Comparison of ENCODE assay signal across 12 cellular contexts in genomic region chr20:48467622-48468021, GRCh38.
DNase-seq lines count a peak whose midpoint lies in the region; ATAC-seq and TF ChIP-seq lines count a peak whose summit lies in the region.
"Had no signal": no experiment of that assay in that cellular context is flagged by ENCODE, and none has a peak within 500 bp of the region (broad histone marks: within the 10 kb centered on the region; RNA-seq: fewer than 3 reads in every experiment).

No MANE protein-coding gene starts in this region.

- H3K9me2 ChIP-seq in MM.1S (replicated peaks; ENCODE audit: insufficient read depth, low read length) = no peaks in the 10 kb centered on the region

- POLR2A ChIA-PET in activated CD4-positive, alpha-beta T cell treated with anti-CD3 and anti-CD28 coated beads, Interleukin-2, amount 10 ng/mL, durations not matched to agents 7 days and 5 days (lab: Charles Lee) = no interaction called here
- POLR2A ChIA-PET in activated CD4-positive, alpha-beta memory T cell treated with anti-CD3 and anti-CD28 coated beads, Interleukin-2, amount 10 ng/mL, durations not matched to agents 7 days and 5 days (lab: Charles Lee) = no interaction called here

- H4K20me1 ChIP-seq in MM.1S (ENCODE audit: insufficient read depth, low read length) = no peaks in the 10 kb centered on the region

- H2AFZ ChIP-seq in MM.1S (ENCODE audit: low read length) = no peak overlapping the region

- H3K27me3 ChIP-seq in MM.1S (replicated peaks; ENCODE audit: insufficient read depth, low read length) = peaks cover 5% of the 10 kb centered on the region; the same call in 1 of the 2 replicates

- no peak overlapping the region for H3K27ac Mint-ChIP-seq in activated CD4-positive, alpha-beta T cell treated with anti-CD3 and anti-CD28 coated beads, Interleukin-2, amount 10 ng/mL, durations not matched to agents 7 days and 5 days
- H3K27ac Mint-ChIP-seq in activated CD4-positive, alpha-beta memory T cell treated with anti-CD3 and anti-CD28 coated beads, Interleukin-2, amount 10 ng/mL, durations not matched to agents 7 days and 5 days = no peak overlapping the region
- H3K27ac Mint-ChIP-seq: progenitor cell of endocrine pancreas had no signal

- no peaks in the 10 kb centered on the region for H3K36me3 Mint-ChIP-seq in activated CD4-positive, alpha-beta T cell treated with anti-CD3 and anti-CD28 coated beads, Interleukin-2, amount 10 ng/mL, durations not matched to agents 7 days and 5 days (ENCODE audit: low read depth)
- no peaks in the 10 kb centered on the region for H3K36me3 Mint-ChIP-seq in activated CD4-positive, alpha-beta memory T cell treated with anti-CD3 and anti-CD28 coated beads, Interleukin-2, amount 10 ng/mL, durations not matched to agents 7 days and 5 days (ENCODE audit: low read depth)

- no peak for TF ChIP-seq POLR2A in GM18505 (IDR thresholded peaks at IDR 0.05; ENCODE audit: borderline replicate concordance, extremely low read depth, insufficient read depth, insufficient read length)

- intact Hi-C loops in sciatic nerve (cut with DNase I) = no loop called here

- no peak for TF ChIP-seq CTCF in MM.1S (IDR thresholded peaks at IDR 0.05; ENCODE audit: low read length)

- no peak overlapping the region for H3K4me3 Mint-ChIP-seq in activated CD4-positive, alpha-beta T cell treated with anti-CD3 and anti-CD28 coated beads, Interleukin-2, amount 10 ng/mL, durations not matched to agents 7 days and 5 days
- no peak overlapping the region for H3K4me3 Mint-ChIP-seq in activated CD4-positive, alpha-beta memory T cell treated with anti-CD3 and anti-CD28 coated beads, Interleukin-2, amount 10 ng/mL, durations not matched to agents 7 days and 5 days

- no peak overlapping the region for H3K27ac ChIP-seq in MM.1S (ENCODE audit: low read length)
- H3K27ac ChIP-seq: breast epithelium had no signal

- H3K4me1 ChIP-seq in MM.1S (ENCODE audit: low read length) = no peaks in the 10 kb centered on the region
- H3K4me1 ChIP-seq: breast epithelium had no signal

- H3K4me1 Mint-ChIP-seq in activated CD4-positive, alpha-beta T cell treated with anti-CD3 and anti-CD28 coated beads, Interleukin-2, amount 10 ng/mL, durations not matched to agents 7 days and 5 days = peaks cover 4% of the 10 kb centered on the region
- H3K4me1 Mint-ChIP-seq in activated CD4-positive, alpha-beta memory T cell treated with anti-CD3 and anti-CD28 coated beads, Interleukin-2, amount 10 ng/mL, durations not matched to agents 7 days and 5 days = peaks cover 4% of the 10 kb centered on the region

- no peaks in the 10 kb centered on the region for H3K9me3 Mint-ChIP-seq in activated CD4-positive, alpha-beta T cell treated with anti-CD3 and anti-CD28 coated beads, Interleukin-2, amount 10 ng/mL, durations not matched to agents 7 days and 5 days
- H3K9me3 Mint-ChIP-seq in activated CD4-positive, alpha-beta memory T cell treated with anti-CD3 and anti-CD28 coated beads, Interleukin-2, amount 10 ng/mL, durations not matched to agents 7 days and 5 days = no peaks in the 10 kb centered on the region

- no peaks in the 10 kb centered on the region for H3K36me3 ChIP-seq in MM.1S (replicated peaks; ENCODE audit: insufficient read depth, low read length)
- H3K36me3 ChIP-seq: breast epithelium had no signal

- no peak overlapping the region for H3K9ac ChIP-seq in MM.1S (ENCODE audit: low read length)

- H3K9me3 ChIP-seq in MM.1S (replicated peaks; ENCODE audit: insufficient read depth, low read length) = no peaks in the 10 kb centered on the region
- H3K9me3 ChIP-seq: breast epithelium had no signal

- no peak overlapping the region for H3K4me3 ChIP-seq in MM.1S (ENCODE audit: low read length)
- H3K4me3 ChIP-seq: breast epithelium had no signal

- H3K27me3 Mint-ChIP-seq in activated CD4-positive, alpha-beta T cell treated with anti-CD3 and anti-CD28 coated beads, Interleukin-2, amount 10 ng/mL, durations not matched to agents 7 days and 5 days = no peaks in the 10 kb centered on the region
- H3K27me3 Mint-ChIP-seq in activated CD4-positive, alpha-beta memory T cell treated with anti-CD3 and anti-CD28 coated beads, Interleukin-2, amount 10 ng/mL, durations not matched to agents 7 days and 5 days = peaks cover 4% of the 10 kb centered on the region

- H3K79me2 ChIP-seq in MM.1S (ENCODE audit: low read length) = no peaks in the 10 kb centered on the region

- peak; percentile 42 for ATAC-seq in sciatic nerve
- no peak for ATAC-seq in GM19328 (IDR thresholded peaks at IDR 0.05; ENCODE audit: unreplicated experiment)
- no peak for ATAC-seq in GM18505 (IDR thresholded peaks at IDR 0.05; ENCODE audit: unreplicated experiment)
- ATAC-seq: left colon, Panc1 had no signal

- CTCF ChIA-PET in activated CD4-positive, alpha-beta T cell treated with anti-CD3 and anti-CD28 coated beads, Interleukin-2, amount 10 ng/mL, durations not matched to agents 7 days and 5 days (lab: Charles Lee) = no interaction called here
- CTCF ChIA-PET in activated CD4-positive, alpha-beta memory T cell treated with anti-CD3 and anti-CD28 coated beads, Interleukin-2, amount 10 ng/mL, durations not matched to agents 7 days and 5 days (lab: Charles Lee) = no interaction called here

- no peaks in the 10 kb centered on the region for H3F3A ChIP-seq in MM.1S (ENCODE audit: insufficient read depth, low read length)

- DNase-seq in activated CD4-positive, alpha-beta T cell treated with anti-CD3 and anti-CD28 coated beads, Interleukin-2, amount 10 ng/mL, durations not matched to agents 7 days and 5 days = peak; percentile 19
- DNase-seq in activated CD4-positive, alpha-beta T cell treated with anti-CD3 and anti-CD28 coated beads for 4 hours = no peak
- DNase-seq in MM.1S (peak; percentile 25), sciatic nerve (ENCODE audit: low spot score) (no peak), NCI-H2171 (lab: John Stamatoyannopoulos, UW) (no peak)
- peak; percentile 49 for DNase-seq in activated CD4-positive, alpha-beta memory T cell treated with anti-CD3 and anti-CD28 coated beads, Interleukin-2, amount 10 ng/mL, durations not matched to agents 7 days and 5 days

- H3K4me2 ChIP-seq in MM.1S (ENCODE audit: low read depth, low read length) = no peak overlapping the region

Comparison
In these comparisons a context has a peak if more than half of its experiments do, and no peak if none do; other contexts are left out.
1. DNase-seq: peak in activated CD4-positive, alpha-beta T cell treated with anti-CD3 and anti-CD28 coated beads, Interleukin-2, amount 10 ng/mL, durations not matched to agents 7 days and 5 days (single experiment), MM.1S (single experiment) and activated CD4-positive, alpha-beta memory T cell treated with anti-CD3 and anti-CD28 coated beads, Interleukin-2, amount 10 ng/mL, durations not matched to agents 7 days and 5 days (single experiment); none in activated CD4-positive, alpha-beta T cell treated with anti-CD3 and anti-CD28 coated beads for 4 hours (0 of 2), sciatic nerve (single experiment) and NCI-H2171 (single experiment).